Comparison of ENCODE assay signal across 1 cellular context in genomic region chr9:21233258-21233657, GRCh38.
TF ChIP-seq lines count a peak whose summit lies in the region.

No MANE protein-coding gene starts in this region.

TF ChIP-seq in H1, 55 proteins besides CTCF, POLR2A, EP300 and RAD21:
- TF ChIP-seq YY1 (IDR thresholded peaks at IDR 0.05; ENCODE audit: low read depth, low read length), result no peak
- TF ChIP-seq, protein P1, sequence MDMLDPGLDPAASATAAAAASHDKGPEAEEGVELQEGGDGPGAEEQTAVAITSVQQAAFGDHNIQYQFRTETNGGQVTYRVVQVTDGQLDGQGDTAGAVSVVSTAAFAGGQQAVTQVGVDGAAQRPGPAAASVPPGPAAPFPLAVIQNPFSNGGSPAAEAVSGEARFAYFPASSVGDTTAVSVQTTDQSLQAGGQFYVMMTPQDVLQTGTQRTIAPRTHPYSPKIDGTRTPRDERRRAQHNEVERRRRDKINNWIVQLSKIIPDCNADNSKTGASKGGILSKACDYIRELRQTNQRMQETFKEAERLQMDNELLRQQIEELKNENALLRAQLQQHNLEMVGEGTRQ (IDR thresholded peaks at IDR 0.05; ENCODE audit: low read length), result no peak
- no peak for TF ChIP-seq CTBP2 (IDR thresholded peaks at IDR 0.05; ENCODE audit: borderline replicate concordance, insufficient read depth, insufficient read length, low read length)
- no peak for TF ChIP-seq BRCA1 (IDR thresholded peaks at IDR 0.05; ENCODE audit: low read depth, low read length)
- no peak for TF ChIP-seq JUN (IDR thresholded peaks at IDR 0.05; ENCODE audit: low read depth, low read length)
- no peak for TF ChIP-seq CHD7 (IDR thresholded peaks at IDR 0.05; ENCODE audit: insufficient replicate concordance, low read length)
- no peak for TF ChIP-seq KDM4A (IDR thresholded peaks at IDR 0.05; ENCODE audit: low read depth, low read length, severe bottlenecking)
- no peak for TF ChIP-seq SUZ12 (IDR thresholded peaks at IDR 0.05; ENCODE audit: low read length)
- no peak for TF ChIP-seq GTF2F1 (IDR thresholded peaks at IDR 0.05; ENCODE audit: borderline replicate concordance, low read depth, low read length)
- no peak for TF ChIP-seq TBP (IDR thresholded peaks at IDR 0.05; ENCODE audit: low read depth, low read length)
- no peak for TF ChIP-seq ATF2 (IDR thresholded peaks at IDR 0.05; ENCODE audit: low read length)
- TF ChIP-seq SIRT6 (IDR thresholded peaks at IDR 0.05; ENCODE audit: low read length), result no peak
- no peak for TF ChIP-seq TCF12 (IDR thresholded peaks at IDR 0.05; ENCODE audit: low read depth, low read length)
- TF ChIP-seq RFX5 (IDR thresholded peaks at IDR 0.05; ENCODE audit: borderline replicate concordance, low read depth, low read length), result no peak
- no peak for TF ChIP-seq POLR2AphosphoS5 (IDR thresholded peaks at IDR 0.05; ENCODE audit: low read depth, low read length)
- no peak for TF ChIP-seq TEAD4 (IDR thresholded peaks at IDR 0.05; ENCODE audit: low read depth, low read length)
